33 cellular contexts compared by ENCODE assay signal in the genomic region with DNA sequence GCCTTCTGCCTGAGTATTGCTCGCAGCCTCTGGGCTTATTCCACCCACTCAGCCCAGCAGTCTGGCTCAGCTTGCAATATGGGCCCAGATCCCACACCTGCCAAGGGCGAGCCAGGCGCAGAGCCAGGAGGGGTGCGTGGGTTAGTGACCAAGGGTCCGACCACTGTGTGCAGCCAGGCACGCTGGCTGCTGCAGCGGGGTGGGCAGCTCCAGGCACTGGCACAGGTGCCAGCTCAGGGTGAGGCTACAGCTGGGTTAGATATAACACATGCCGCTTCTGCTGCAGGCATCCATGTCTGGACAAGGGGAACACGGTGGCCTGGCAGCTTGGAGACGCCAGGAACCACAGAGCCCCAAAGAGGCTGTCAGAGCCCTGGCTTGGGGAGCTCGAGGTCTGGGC. TPM values are rescaled to one million over a fixed set of nuclear protein-coding genes. Genes with fewer than 3 reads are reported as not detected.
"Had no signal": no experiment of that assay in that cellular context is flagged by ENCODE, and none has a peak within 500 bp of the region (broad histone marks: within the 10 kb centered on the region; RNA-seq: fewer than 3 reads in every experiment).

No MANE protein-coding gene starts in this region.

- H3K9me3 ChIP-seq: esophagus muscularis mucosa, gastroesophageal sphincter, heart left ventricle, mucosa of descending colon, ovary, psoas muscle, sigmoid colon, suprapubic skin, transverse colon, vagina had no signal

- H3K36me3 ChIP-seq: esophagus muscularis mucosa, gastroesophageal sphincter, heart left ventricle, ovary, sigmoid colon, suprapubic skin, transverse colon, vagina had no signal

- H3K27me3 ChIP-seq: esophagus muscularis mucosa, foreskin keratinocyte, gastroesophageal sphincter, heart left ventricle, hepatocyte, ovary, sigmoid colon, suprapubic skin, transverse colon, vagina had no signal

- H3K4me3 ChIP-seq: coronary artery, esophagus muscularis mucosa, gastroesophageal sphincter, heart left ventricle, hepatocyte, lung, mucosa of descending colon, ovary, psoas muscle, sigmoid colon, suprapubic skin, transverse colon, vagina had no signal

- H3K4me1 ChIP-seq: esophagus muscularis mucosa, foreskin keratinocyte, gastroesophageal sphincter, psoas muscle, sigmoid colon, transverse colon, vagina had no signal

- ATAC-seq: gastroesophageal sphincter; left lobe of liver; mucosa of descending colon; psoas muscle; stimulated activated naive CD8-positive, alpha-beta T cell treated with anti-CD3 and anti-CD28 coated beads, Interleukin-15, amount 100 ng/mL, for 72 hours had no signal

- H3K27ac ChIP-seq: coronary artery, esophagus muscularis mucosa, foreskin keratinocyte, gastroesophageal sphincter, heart left ventricle, hepatocyte, ovary, psoas muscle, sigmoid colon, suprapubic skin, transverse colon, vagina had no signal

- DNase-seq: dermis blood vessel endothelial cell; effector memory CD4-positive, alpha-beta T cell; foreskin keratinocyte; heart left ventricle; kidney; mucosa of descending colon; naive B cell; occipital lobe; ovary; psoas muscle; sigmoid colon; stimulated activated CD4-positive, alpha-beta T cell treated with anti-CD3 and anti-CD28 coated beads, Interleukin-4, amount 100 ng/mL, for 4 hours; stimulated activated naive CD4-positive, alpha-beta T cell; stimulated activated naive CD8-positive, alpha-beta T cell treated with anti-CD3 and anti-CD28 coated beads, Interleukin-15, amount 100 ng/mL, for 72 hours; transverse colon had no signal

- FAIRE-seq: endothelial cell of umbilical vein, kidney had no signal

RNA-seq across cellular contexts. Expression of a gene that starts 12.6 kb away (rescaled TPM):
- total RNA-seq: dermis blood vessel endothelial cell, endothelial cell of umbilical vein, epithelial cell of proximal tubule, esophagus muscularis mucosa, fibroblast of lung, foreskin keratinocyte, gastroesophageal sphincter, heart left ventricle, kidney, left lobe of liver, liver, lung, mesothelial cell of epicardium, occipital lobe, ovary, psoas muscle, renal cortical epithelial cell, right cardiac atrium, sigmoid colon, skeletal muscle tissue, suprapubic skin, ureter, vagina had no signal
- polyA plus RNA-seq: endothelial cell of umbilical vein, fibroblast of lung, foreskin keratinocyte, heart left ventricle, liver, lung, neural cell, ovary, psoas muscle, right cardiac atrium had no signal

RNA-seq across cellular contexts. Expression of a gene that starts 31.9 kb away (rescaled TPM):
- total RNA-seq: dermis blood vessel endothelial cell, endothelial cell of umbilical vein, epithelial cell of proximal tubule, fibroblast of lung, foreskin keratinocyte, gastroesophageal sphincter, heart left ventricle, kidney, left lobe of liver, liver, occipital lobe, psoas muscle, renal cortical epithelial cell, right cardiac atrium, sigmoid colon, skeletal muscle tissue, suprapubic skin, ureter, vagina had no signal
- polyA plus RNA-seq: endothelial cell of umbilical vein, fibroblast of lung, foreskin keratinocyte, heart left ventricle, liver, lung, neural cell, right cardiac atrium had no signal
